ENCODE assay signal across 14 cellular contexts in genomic region chr3:43194490-43195115, GRCh38.
DNase-seq lines count a peak whose midpoint lies in the region; ATAC-seq and TF ChIP-seq lines count a peak whose summit lies in the region.
"Had no signal": no experiment of that assay in that cellular context is flagged by ENCODE, and none has a peak within 500 bp of the region (broad histone marks: within the 10 kb centered on the region; RNA-seq: fewer than 3 reads in every experiment).

No MANE protein-coding gene starts in this region.

- peaks cover 9% of the 10 kb centered on the region for H3K4me1 ChIP-seq in colonic mucosa
- no peaks in the 10 kb centered on the region for H3K4me1 ChIP-seq in neuronal stem cell (ENCODE audit: control insufficient read depth in 2 of 2, insufficient read depth in 1 of 2, low read depth in 1 of 2, low read length in 2 of 2)
- H3K4me1 ChIP-seq: parathyroid adenoma had no signal

- H4K8ac ChIP-seq in neuronal stem cell (ENCODE audit: low read depth, low read length) = no peak overlapping the region

- H3K79me1 ChIP-seq in neuronal stem cell (ENCODE audit: low read depth, low read length) = no peaks in the 10 kb centered on the region

- no peak overlapping the region for H3K4me2 ChIP-seq in neuronal stem cell (ENCODE audit: insufficient read depth, low read length, poor library complexity, severe bottlenecking)
- H3K4me2 ChIP-seq: SK-N-SH had no signal

- no CpG with 5 or more reads among the region's 6 CpGs for WGBS in neuronal stem cell (ENCODE audit: extremely low coverage in 2 of 2, insufficient read length in 2 of 2, insufficient replicate concordance in 1 of 2), 2 donors

- no peak overlapping the region for H3K4me3 ChIP-seq in Jurkat, Clone E6-1 (ENCODE audit: low read length)
- H3K4me3 ChIP-seq in colonic mucosa (no peak overlapping the region), neuronal stem cell (ENCODE audit: low read length in 2 of 2) (no peak overlapping the region)

- H3K14ac ChIP-seq in neuronal stem cell (ENCODE audit: low read length) = no peak overlapping the region

- no peak overlapping the region for H2AFZ ChIP-seq in neuronal stem cell (ENCODE audit: low read length)
- H2AFZ ChIP-seq: parathyroid adenoma had no signal

- H3K23ac ChIP-seq in neuronal stem cell (ENCODE audit: low read depth, low read length, poor library complexity) = no peak overlapping the region

- H3K9ac ChIP-seq in colonic mucosa (ENCODE audit: low read depth in 2 of 2, low read length in 2 of 2) (no peak overlapping the region), neuronal stem cell (ENCODE audit: low read depth, low read length, poor library complexity) (no peak overlapping the region)
- H3K9ac ChIP-seq: parathyroid adenoma, SK-N-SH had no signal

- no peak for ATAC-seq in HG02763 (IDR thresholded peaks at IDR 0.05; ENCODE audit: unreplicated experiment)
- ATAC-seq in HG02571 (IDR thresholded peaks at IDR 0.05; ENCODE audit: unreplicated experiment) = no peak

- intact Hi-C loops in colonic mucosa (cut with DNase I) = no loop called here

- H3K27ac ChIP-seq in colonic mucosa = peak overlapping the region; percentile 44
- H3K27ac ChIP-seq in neuronal stem cell (replicated peaks; ENCODE audit: low read length) = no peak overlapping the region
- H3K27ac ChIP-seq: parathyroid adenoma had no signal

- H3K18ac ChIP-seq in neuronal stem cell (ENCODE audit: low read length) = peak overlapping the region; percentile 23

- no peak overlapping the region for H4K91ac ChIP-seq in neuronal stem cell (ENCODE audit: low read depth, low read length, poor library complexity)

- no peak for TF ChIP-seq CTCF in colonic mucosa (IDR thresholded peaks at IDR 0.05)

- H3K27me3 ChIP-seq in colonic mucosa (no peaks in the 10 kb centered on the region), neuronal stem cell (ENCODE audit: control insufficient read depth in 3 of 3, insufficient read depth in 3 of 3, low read depth in 1 of 3, low read length in 3 of 3) (peaks cover 0 to 3% (median 0%) of the 10 kb centered on the region in 3 experiments)

- no peak overlapping the region for H3K4ac ChIP-seq in neuronal stem cell (ENCODE audit: low read length)

- H3K9me3 ChIP-seq in colonic mucosa (no peaks in the 10 kb centered on the region), neuronal stem cell (replicated peaks in 1 of 2; ENCODE audit: control insufficient read depth in 2 of 2, insufficient read depth in 1 of 2, low read depth in 1 of 2, low read length in 2 of 2) (peaks cover 0 to 3% of the 10 kb centered on the region in 2 donors)
- H3K9me3 ChIP-seq: SK-N-SH had no signal

- no peak overlapping the region for H2AK5ac ChIP-seq in neuronal stem cell (ENCODE audit: low read depth, low read length)

- peak; percentile 17 for DNase-seq in Jurkat, Clone E6-1 (ENCODE audit: low read depth, low spot score)
- DNase-seq in activated CD4-positive, alpha-beta T cell treated with anti-CD3 and anti-CD28 coated beads, Interleukin-2, amount 50 U/mL, for 1 hour = peak; percentile 30
- DNase-seq in colonic mucosa = peak; percentile 74
- DNase-seq in neuronal stem cell (ENCODE audit: low spot score) = no peak
- no peak for DNase-seq in hippocampal formation (lab: John Stamatoyannopoulos, UW)
- DNase-seq in NCI-H1092 (lab: John Stamatoyannopoulos, UW) = no peak
- DNase-seq: Calu3, left cardiac atrium, MV-4-11, NCI-H524 treated with DMSO at 0.1 percent for 48 hours, SK-N-SH had no signal

- H2BK120ac ChIP-seq in neuronal stem cell (ENCODE audit: low read depth, low read length) = no peak overlapping the region

- H3K36me3 ChIP-seq in colonic mucosa = no peaks in the 10 kb centered on the region
- H3K36me3 ChIP-seq in neuronal stem cell (replicated peaks in 1 of 2; ENCODE audit: control insufficient read depth in 2 of 2, insufficient read depth in 2 of 2, low read length in 2 of 2) = no peaks in the 10 kb centered on the region

- no peak overlapping the region for H2BK15ac ChIP-seq in neuronal stem cell (ENCODE audit: low read length)

- no peak overlapping the region for H2BK12ac ChIP-seq in neuronal stem cell (ENCODE audit: low read length)

- no peak overlapping the region for H2BK5ac ChIP-seq in neuronal stem cell (ENCODE audit: low read length)

Comparison
In these comparisons a context has a peak if more than half of its experiments do, and no peak if none do; other contexts are left out.
1. DNase-seq: peak in Jurkat, Clone E6-1 (single experiment), activated CD4-positive, alpha-beta T cell treated with anti-CD3 and anti-CD28 coated beads, Interleukin-2, amount 50 U/mL, for 1 hour (single experiment) and colonic mucosa (single experiment); none in neuronal stem cell (single experiment), hippocampal formation (0 of 2) and NCI-H1092 (single experiment).